In the genomic region with DNA sequence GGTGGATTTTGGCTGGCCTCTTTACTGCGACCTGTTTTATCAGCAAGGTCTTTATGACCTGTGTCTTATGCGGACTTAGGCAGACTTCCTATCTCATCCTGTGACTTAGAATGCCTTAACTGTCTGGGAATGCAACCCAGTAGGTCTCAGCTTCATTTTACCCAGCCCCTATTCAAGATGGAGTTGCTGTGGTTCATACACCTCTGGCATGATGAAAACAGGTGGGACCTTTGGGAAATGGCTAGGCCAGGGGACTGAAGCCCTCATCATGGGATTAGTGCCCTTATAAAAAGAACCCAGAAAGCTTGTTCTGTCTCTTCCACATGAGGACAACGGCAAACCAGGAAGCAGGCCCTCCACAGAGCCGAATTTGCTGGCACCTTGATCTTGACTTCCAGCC, we compare ENCODE assay signal across 35 cellular contexts.
"Had no signal": no experiment of that assay in that cellular context is flagged by ENCODE, and none has a peak within 500 bp of the region (broad histone marks: within the 10 kb centered on the region; RNA-seq: fewer than 3 reads in every experiment).

No MANE protein-coding gene starts in this region.

- H3K9ac ChIP-seq: KMS-11 had no signal

- H3K27ac ChIP-seq: KMS-11 had no signal

- DNase-seq: Karpas-422, Kasumi-1, MG63, MM.1S, MV-4-11, NCI-H1048, NCI-H1092, NCI-H1092 treated with DMSO at 0.1 percent for 48 hours, NCI-H1105, NCI-H1105 treated with DMSO at 0.1 percent for 48 hours, NCI-H1417, NCI-H1417 treated with DMSO at 0.1 percent for 48 hours, NCI-H1436, NCI-H1436 treated with DMSO at 0.1 percent for 48 hours, NCI-H146, NCI-H1694, NCI-H1694 treated with DMSO at 0.1 percent for 48 hours, NCI-H187, NCI-H187 treated with DMSO at 0.1 percent for 48 hours, NCI-H1930, NCI-H2029, NCI-H2029 treated with DMSO at 0.1 percent for 48 hours, NCI-H2081, NCI-H2081 treated with DMSO at 0.1 percent for 48 hours, NCI-H2107, NCI-H2171, NCI-H2171 treated with DMSO at 0.1 percent for 48 hours, NCI-H2227 treated with DMSO at 0.1 percent for 48 hours, NCI-H226, NCI-H345, NCI-H446, NCI-H446 treated with DMSO at 0.1 percent for 48 hours, NCI-H510A, NCI-H510A treated with DMSO at 0.1 percent for 48 hours had no signal

- H3K4me3 ChIP-seq: MG63 had no signal

- H3K36me3 ChIP-seq: MG63 had no signal

- H3K9me3 ChIP-seq: MG63 had no signal

- H3K4me2 ChIP-seq: KMS-11 had no signal
